Comparison of ENCODE assay signal across 1 cellular context in the genomic region with DNA sequence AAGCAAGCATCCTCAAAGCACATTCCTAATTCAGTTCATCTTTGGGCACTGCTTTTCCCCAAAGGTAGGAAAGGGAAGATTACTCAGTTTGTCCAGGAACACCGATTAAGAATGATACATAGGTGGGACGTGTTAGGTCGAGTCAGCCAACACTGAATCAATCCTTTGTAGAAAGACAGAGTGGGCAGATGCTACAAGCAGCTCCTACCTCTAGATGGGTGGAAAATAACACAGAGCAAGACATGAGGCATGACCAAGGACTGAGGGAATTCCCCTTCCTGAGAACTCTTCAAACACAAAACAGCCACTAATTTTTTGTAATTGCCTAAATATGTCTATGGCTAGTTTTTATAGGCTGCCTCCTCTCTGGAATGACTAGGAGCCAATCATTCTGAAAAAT.
TF ChIP-seq lines count a peak whose summit lies in the region.

No MANE protein-coding gene starts in this region.

TF ChIP-seq in H1, 55 proteins besides CTCF, POLR2A, EP300 and RAD21:
- TF ChIP-seq MAFK (IDR thresholded peaks at IDR 0.05; ENCODE audit: low read depth, low read length) (no peak), KDM1A (IDR thresholded peaks at IDR 0.05; ENCODE audit: borderline replicate concordance, low read length) (no peak), GTF2F1 (IDR thresholded peaks at IDR 0.05; ENCODE audit: borderline replicate concordance, low read depth, low read length) (no peak)
